2 cellular contexts compared by ENCODE assay signal in genomic region chr7:106619213-106619612, GRCh38.
TF ChIP-seq lines count a peak whose summit lies in the region.

No MANE protein-coding gene starts in this region.

TF ChIP-seq in IMR-90, 13 proteins besides CTCF, POLR2A, EP300 and RAD21:
- TF ChIP-seq ELK1 (IDR thresholded peaks at IDR 0.05; ENCODE audit: borderline replicate concordance, low read depth, low read length) (no peak), MAFK (IDR thresholded peaks at IDR 0.05; ENCODE audit: low read depth, low read length) (no peak), NFE2L2 (IDR thresholded peaks at IDR 0.05; ENCODE audit: low read depth, low read length) (no peak), USF2 (IDR thresholded peaks at IDR 0.05; ENCODE audit: low read depth, low read length) (no peak), CHD1 (IDR thresholded peaks at IDR 0.05; ENCODE audit: low read depth, low read length) (no peak), MAZ (IDR thresholded peaks at IDR 0.05; ENCODE audit: borderline replicate concordance, low read depth, low read length) (no peak), MXI1 (IDR thresholded peaks at IDR 0.05; ENCODE audit: borderline replicate concordance, low read depth, low read length) (no peak), FOS (IDR thresholded peaks at IDR 0.05; ENCODE audit: low read depth, low read length) (no peak), RFX5 (IDR thresholded peaks at IDR 0.05; ENCODE audit: low read depth, low read length) (no peak), BHLHE40 (IDR thresholded peaks at IDR 0.05; ENCODE audit: low read depth, low read length) (no peak), RCOR1 (IDR thresholded peaks at IDR 0.05; ENCODE audit: insufficient replicate concordance, low read length) (no peak)

TF ChIP-seq in SK-N-SH, 30 proteins besides CTCF, POLR2A, EP300 and RAD21 (continued from another document):
- TF ChIP-seq PBX3 (IDR thresholded peaks at IDR 0.05) (no peak), GABPA (IDR thresholded peaks at IDR 0.05; ENCODE audit: low read depth) (no peak), TEAD4 (IDR thresholded peaks at IDR 0.05; ENCODE audit: borderline replicate concordance, insufficient read depth) (no peak), FOSL2 (IDR thresholded peaks at IDR 0.05; ENCODE audit: borderline replicate concordance, low read depth) (no peak)
